In the genomic region with DNA sequence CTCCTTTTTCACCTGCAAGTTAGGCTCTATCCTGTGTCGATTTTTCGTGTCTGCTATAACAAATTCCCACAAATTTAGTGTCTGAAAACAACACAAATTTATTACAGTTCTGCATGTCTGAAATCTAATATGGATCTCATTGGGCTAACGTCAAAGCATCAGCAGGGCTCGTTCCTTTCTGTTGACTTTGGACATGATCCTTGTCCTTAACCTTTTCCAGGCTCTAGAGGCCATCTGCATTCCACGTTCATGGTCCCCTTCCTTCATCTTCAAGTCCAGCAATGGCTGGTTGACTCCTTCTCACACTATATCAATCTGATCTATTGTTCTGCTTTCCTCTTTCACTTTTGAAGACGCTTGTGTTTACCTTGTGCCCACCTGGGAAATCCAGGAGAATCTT, we compare ENCODE assay signal across 28 cellular contexts.
"Had no signal": no experiment of that assay in that cellular context is flagged by ENCODE, and none has a peak within 500 bp of the region (broad histone marks: within the 10 kb centered on the region; RNA-seq: fewer than 3 reads in every experiment).

No MANE protein-coding gene starts in this region.

- H3K27ac ChIP-seq: neutrophil, pancreas, psoas muscle, right lobe of liver, skin epidermis, spleen, suprapubic skin, testis, tibial artery, transverse colon, upper lobe of right lung, uterus had no signal

- ATAC-seq: naive thymus-derived CD8-positive, alpha-beta T cell; natural killer cell treated with Interleukin-12 subunit alpha and Interleukin-12 subunit beta and Interleukin-15 and Interleukin-18, amount 100 ng/mL, for 72 hours; pancreas; psoas muscle; right cardiac atrium; right lobe of liver; stimulated activated memory B cell treated with anti-CD40 and anti-IgM and Interleukin-4, amounts not matched to agents 10 μg/mL and 1 μg/mL and 100 μg/mL, for 72 hours; stimulated activated naive CD8-positive, alpha-beta T cell treated with anti-CD3 and anti-CD28 coated beads, Interleukin-15, amount 100 ng/mL, for 72 hours; stimulated activated naive CD8-positive, alpha-beta T cell treated with anti-CD3 and anti-CD28 coated beads, Interleukin-15, Interleukin-2, amounts not matched to agents 100 U/mL and 50 U/mL, for 24 hours; upper lobe of right lung had no signal

- H3K36me3 ChIP-seq: neutrophil, pancreas, right lobe of liver, spleen, suprapubic skin, tibial artery, transverse colon, upper lobe of right lung, uterus had no signal

- DNase-seq: naive thymus-derived CD8-positive, alpha-beta T cell; nephron progenitor cell; nucleus accumbens; pancreas; psoas muscle; right cardiac atrium; right lobe of liver; spleen; stimulated activated CD4-positive, alpha-beta T cell treated with anti-CD3 and anti-CD28 coated beads, Interleukin-12 subunit alpha, Interleukin-12 subunit beta, amount 100 ng/mL, for 4 hours; stimulated activated CD4-positive, alpha-beta T cell treated with anti-CD3 and anti-CD28 coated beads, Interleukin-1b, Interleukin-23, amount 100 ng/mL, for 48 hours; stimulated activated CD4-positive, alpha-beta T cell treated with anti-CD3 and anti-CD28 coated beads, Interleukin-4, amount 100 ng/mL, for 1 hour; stimulated activated CD4-positive, alpha-beta T cell treated with anti-CD3 and anti-CD28 coated beads, Interleukin-4, amount 100 ng/mL, for 4 hours; stimulated activated CD8-positive, alpha-beta memory T cell treated with anti-CD3 and anti-CD28 coated beads, Interleukin-4, amount 100 ng/mL, for 48 hours; stimulated activated naive CD4-positive, alpha-beta T cell; stimulated activated naive CD8-positive, alpha-beta T cell treated with anti-CD3 and anti-CD28 coated beads, Interleukin-15, amount 100 ng/mL, for 72 hours; stimulated activated naive CD8-positive, alpha-beta T cell treated with anti-CD3 and anti-CD28 coated beads, Interleukin-15, Interleukin-2, amounts not matched to agents 100 U/mL and 50 U/mL, for 24 hours; substantia nigra; testis; tibial artery; transverse colon; upper lobe of right lung; uterus had no signal

- H3K4me1 ChIP-seq: pancreas, psoas muscle, right lobe of liver, spleen, suprapubic skin, testis, transverse colon, upper lobe of right lung, uterus had no signal

- H3K4me3 ChIP-seq: pancreas, psoas muscle, right lobe of liver, skin epidermis, smooth muscle cell, spleen, suprapubic skin, testis, tibial artery, transverse colon, upper lobe of right lung, uterus had no signal

- H3K9me3 ChIP-seq: neutrophil, pancreas, psoas muscle, right lobe of liver, suprapubic skin, testis, tibial artery, transverse colon, upper lobe of right lung, uterus had no signal

- H3K27me3 ChIP-seq: neutrophil, pancreas, right lobe of liver, spleen, suprapubic skin, testis, tibial artery, transverse colon, upper lobe of right lung, uterus had no signal
